ENCODE assay signal across 10 cellular contexts in the genomic region with DNA sequence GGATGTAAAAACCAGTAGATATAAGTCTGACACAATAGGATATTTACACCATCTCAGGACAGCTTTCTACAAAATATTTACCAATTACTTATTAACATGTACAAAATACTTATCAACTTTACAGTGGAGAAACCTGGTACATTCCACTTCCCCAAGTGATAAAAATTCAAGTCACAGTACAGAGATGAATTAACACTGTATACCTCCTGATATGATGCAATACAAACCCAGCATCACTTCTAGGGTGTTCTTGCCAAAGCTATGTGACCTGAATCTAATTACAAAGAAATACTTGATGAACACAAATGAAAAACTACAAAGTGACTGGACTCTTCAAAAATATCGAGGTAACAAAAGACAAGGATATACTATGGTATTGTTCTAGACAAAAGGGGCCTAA.
DNase-seq lines count a peak whose midpoint lies in the region; ATAC-seq, FAIRE-seq and TF ChIP-seq lines count a peak whose summit lies in the region.
"Had no signal": no experiment of that assay in that cellular context is flagged by ENCODE, and none has a peak within 500 bp of the region (broad histone marks: within the 10 kb centered on the region; RNA-seq: fewer than 3 reads in every experiment).

No MANE protein-coding gene starts in this region.

- POLR2A ChIA-PET in HepG2 (lab: Yijun Ruan, JAX) = no interaction called here

- H3K4me2 ChIP-seq in HepG2 (ENCODE audit: low read depth, low read length) = no peak overlapping the region

- peaks cover 5 to 20% of the 10 kb centered on the region in 2 experiments; a peak in 4 of 5 replicates for H3K36me3 ChIP-seq in HepG2 (replicated peaks in 1 of 2; ENCODE audit: control insufficient read depth in 1 of 2, insufficient read depth in 2 of 2, low read length in 2 of 2)
- no peaks in the 10 kb centered on the region for H3K36me3 ChIP-seq in right lobe of liver

- BruUV-seq in HepG2 (replicated peaks; lab: Mats Ljungman, UMichigan) = no TSS peak

- TF ChIP-seq RAD21 in HepG2 (CRISPR knock-in tag; IDR thresholded peaks at IDR 0.05) = no peak

- no peaks in the 10 kb centered on the region for H4K20me1 ChIP-seq in HepG2 (ENCODE audit: insufficient read depth, low read length)

- peak overlapping the region; percentile 95 for H3K27ac Mint-ChIP-seq in chondrocyte (ENCODE audit: unreplicated experiment)
- H3K27ac Mint-ChIP-seq in stimulated activated effector memory CD8-positive, alpha-beta T cell treated with anti-CD3 and anti-CD28 coated beads, Interleukin-12 subunit alpha, Interleukin-12 subunit beta, amount 100 ng/mL, for 72 hours = peak overlapping the region; percentile 82

- peaks cover 28% of the 10 kb centered on the region for H3K4me1 Mint-ChIP-seq in chondrocyte (ENCODE audit: low read depth)
- H3K4me1 Mint-ChIP-seq in stimulated activated effector memory CD8-positive, alpha-beta T cell treated with anti-CD3 and anti-CD28 coated beads, Interleukin-12 subunit alpha, Interleukin-12 subunit beta, amount 100 ng/mL, for 72 hours = peaks cover 34% of the 10 kb centered on the region

- TF ChIP-seq POLR2A in HepG2 (IDR thresholded peaks at IDR 0.05; ENCODE audit: insufficient read depth in 1 of 2, low read depth in 2 of 2, low read length in 2 of 2) (no peak), right lobe of liver (IDR thresholded peaks at IDR 0.05) (no peak)

- H3K9ac ChIP-seq in HepG2 (ENCODE audit: insufficient read depth, low read depth, low read length) = no peak overlapping the region

- ATAC-seq in HepG2 (no peak), right lobe of liver (no peak), HG03439 (IDR thresholded peaks at IDR 0.05; ENCODE audit: unreplicated experiment) (peak; percentile 43), GM21423 (IDR thresholded peaks at IDR 0.05; ENCODE audit: unreplicated experiment) (no peak)
- ATAC-seq in stimulated activated effector memory CD8-positive, alpha-beta T cell treated with anti-CD3 and anti-CD28 coated beads, Interleukin-12 subunit alpha, Interleukin-12 subunit beta, amount 100 ng/mL, for 72 hours = peak; percentile 71

- FAIRE-seq in HepG2 (lab: Jason Lieb, UNC) = no peak
- FAIRE-seq: colon had no signal

- H3K9me3 ChIP-seq in HepG2 (ENCODE audit: low read length) = peaks cover 25% of the 10 kb centered on the region
- no peaks in the 10 kb centered on the region for H3K9me3 ChIP-seq in right lobe of liver

- in situ Hi-C loops in HepG2 (cut with HindIII; ENCODE audit: extremely low pct_ligation_motif_present, low pct_unique_long_range_greater_than_20kb) = no loop called here

- TF ChIP-seq CTCF in HepG2 (CRISPR knock-in tag; IDR thresholded peaks at IDR 0.05) (no peak), right lobe of liver (IDR thresholded peaks at IDR 0.05) (no peak), chondrocyte (IDR thresholded peaks at IDR 0.05) (no peak)

- DNase-seq in HepG2 (ENCODE audit: low spot score) = no peak
- no peak for DNase-seq in right lobe of liver
- no peak for DNase-seq in chondrocyte (ENCODE audit: low spot score)
- no peak for DNase-seq in stimulated activated effector memory CD8-positive, alpha-beta T cell treated with anti-CD3 and anti-CD28 coated beads, Interleukin-12 subunit alpha, Interleukin-12 subunit beta, amount 100 ng/mL, for 72 hours (ENCODE audit: low spot score in 2 of 2)
- DNase-seq in putamen (ENCODE audit: low spot score) = no peak
- DNase-seq in cardiac septum (ENCODE audit: low spot score) = no peak
- DNase-seq: activated gamma-delta T cell had no signal

- CTCF ChIA-PET in HepG2 (lab: Yijun Ruan, JAX; ENCODE audit: low intra/inter-chr PET ratio, low total read pairs) = interaction anchor here (1.1 kb wide), 1 partner anchor 19 kb away, joined by 3 read pairs; no protein-coding TSS in a partner anchor

- no peak for TF ChIP-seq EP300 in HepG2 (IDR thresholded peaks at IDR 0.05; ENCODE audit: low read depth in 2 of 2, low read length in 2 of 2)
- TF ChIP-seq EP300 in HepG2 (CRISPR knock-in tag; IDR thresholded peaks at IDR 0.05; ENCODE audit: borderline replicate concordance) = no peak

- H3K79me2 ChIP-seq in HepG2 (ENCODE audit: insufficient read depth, low read length) = no peaks in the 10 kb centered on the region

- H3K4me3 ChIP-seq in HepG2 (replicated peaks in 1 of 3; ENCODE audit: insufficient read depth in 1 of 3, low read depth in 2 of 3, low read length in 3 of 3) (no peak overlapping the region), right lobe of liver (no peak overlapping the region)

- WGBS in HepG2 (ENCODE audit: low lambda C conversion rate) = 86% methylated on average over 1 of the region's 1 CpG
- WGBS in right lobe of liver (ENCODE audit: insufficient coverage, low coverage, low lambda C conversion rate, missing lambda C conversion rate) = 70% methylated on average over 1 of the region's 1 CpG

- intact Hi-C loops in HepG2 (cut with micrococcal nuclease; ENCODE audit: unreplicated experiment) (no loop called here), right lobe of liver (cut with DNase I) (no loop called here), cardiac septum (cut with DNase I) (no loop called here)

- H3K27me3 ChIP-seq in HepG2 (ENCODE audit: control insufficient read depth in 1 of 2, insufficient read depth in 2 of 2, low read length in 2 of 2) (no peaks in the 10 kb centered on the region), right lobe of liver (no peaks in the 10 kb centered on the region)

- no peaks in the 10 kb centered on the region for H3K27me3 Mint-ChIP-seq in chondrocyte (ENCODE audit: low read depth)

- H3K4me1 ChIP-seq in HepG2 (ENCODE audit: insufficient read depth, low read length) = no peaks in the 10 kb centered on the region
- H3K4me1 ChIP-seq in right lobe of liver = no peaks in the 10 kb centered on the region

- H3K27ac ChIP-seq in HepG2 (ENCODE audit: extremely low read length, insufficient read depth, low read length) = no peak overlapping the region
- H3K27ac ChIP-seq in right lobe of liver = no peak overlapping the region

- no peak overlapping the region for H2AFZ ChIP-seq in HepG2 (ENCODE audit: low read length)

- H3K9me3 Mint-ChIP-seq in chondrocyte (ENCODE audit: low read depth) = peaks cover 26% of the 10 kb centered on the region
- H3K9me3 Mint-ChIP-seq in stimulated activated effector memory CD8-positive, alpha-beta T cell treated with anti-CD3 and anti-CD28 coated beads, Interleukin-12 subunit alpha, Interleukin-12 subunit beta, amount 100 ng/mL, for 72 hours = peaks cover 20% of the 10 kb centered on the region

- no peak overlapping the region for H3K4me3 Mint-ChIP-seq in chondrocyte (ENCODE audit: unreplicated experiment)
- H3K4me3 Mint-ChIP-seq in stimulated activated effector memory CD8-positive, alpha-beta T cell treated with anti-CD3 and anti-CD28 coated beads, Interleukin-12 subunit alpha, Interleukin-12 subunit beta, amount 100 ng/mL, for 72 hours = peak overlapping the region; percentile 32

- H3K36me3 Mint-ChIP-seq in chondrocyte (ENCODE audit: low read depth) = peaks cover 26% of the 10 kb centered on the region
- peaks cover 14% of the 10 kb centered on the region for H3K36me3 Mint-ChIP-seq in stimulated activated effector memory CD8-positive, alpha-beta T cell treated with anti-CD3 and anti-CD28 coated beads, Interleukin-12 subunit alpha, Interleukin-12 subunit beta, amount 100 ng/mL, for 72 hours

TF ChIP-seq in HepG2, 621 proteins besides CTCF, POLR2A, EP300 and RAD21:
- no peak for TF ChIP-seq HOXA7 (CRISPR knock-in tag; IDR thresholded peaks at IDR 0.05)
- no peak for TF ChIP-seq PLRG1 (conservative IDR thresholded peaks at IDR 0.05)
- no peak for TF ChIP-seq ZNF121 (CRISPR knock-in tag; IDR thresholded peaks at IDR 0.05)
- TF ChIP-seq SRSF4 (IDR thresholded peaks at IDR 0.05; ENCODE audit: low read depth, low read length, poor library complexity, severe bottlenecking) = no peak
- TF ChIP-seq RARG (CRISPR knock-in tag; IDR thresholded peaks at IDR 0.05; ENCODE audit: low read depth) = no peak
- TF ChIP-seq, protein P1, sequence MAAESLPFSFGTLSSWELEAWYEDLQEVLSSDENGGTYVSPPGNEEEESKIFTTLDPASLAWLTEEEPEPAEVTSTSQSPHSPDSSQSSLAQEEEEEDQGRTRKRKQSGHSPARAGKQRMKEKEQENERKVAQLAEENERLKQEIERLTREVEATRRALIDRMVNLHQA (CRISPR knock-in tag; IDR thresholded peaks at IDR 0.05) = no peak
- TF ChIP-seq KLF16 (CRISPR knock-in tag; IDR thresholded peaks at IDR 0.05) = no peak
- 0 out of 2 replicates have a peak, but pooled peaks have one; percentile 6 for TF ChIP-seq CEBPG (CRISPR knock-in tag; IDR thresholded peaks at IDR 0.05)
- TF ChIP-seq TCF7L2 (IDR thresholded peaks at IDR 0.05; ENCODE audit: low read depth, low read length) = no peak
- TF ChIP-seq MTA1 (CRISPR knock-in tag; IDR thresholded peaks at IDR 0.05; ENCODE audit: borderline replicate concordance) = no peak
- no peak for TF ChIP-seq KDM5A (IDR thresholded peaks at IDR 0.05; ENCODE audit: borderline replicate concordance, low read length)
- TF ChIP-seq MAFK (conservative IDR thresholded peaks at IDR 0.05 in 1 of 2, IDR thresholded peaks at IDR 0.05 in 1 of 2; ENCODE audit: low read length in 2 of 2) = no peak
- TF ChIP-seq, protein P2, sequence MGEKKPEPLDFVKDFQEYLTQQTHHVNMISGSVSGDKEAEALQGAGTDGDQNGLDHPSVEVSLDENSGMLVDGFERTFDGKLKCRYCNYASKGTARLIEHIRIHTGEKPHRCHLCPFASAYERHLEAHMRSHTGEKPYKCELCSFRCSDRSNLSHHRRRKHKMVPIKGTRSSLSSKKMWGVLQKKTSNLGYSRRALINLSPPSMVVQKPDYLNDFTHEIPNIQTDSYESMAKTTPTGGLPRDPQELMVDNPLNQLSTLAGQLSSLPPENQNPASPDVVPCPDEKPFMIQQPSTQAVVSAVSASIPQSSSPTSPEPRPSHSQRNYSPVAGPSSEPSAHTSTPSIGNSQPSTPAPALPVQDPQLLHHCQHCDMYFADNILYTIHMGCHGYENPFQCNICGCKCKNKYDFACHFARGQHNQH (CRISPR knock-in tag; IDR thresholded peaks at IDR 0.05) = no peak
- peak; percentile 40; the same call in 1 of the 2 replicates for TF ChIP-seq CEBPB (IDR thresholded peaks at IDR 0.05; ENCODE audit: borderline replicate concordance, low read depth, low read length)
- TF ChIP-seq SMARCE1 (IDR thresholded peaks at IDR 0.05; ENCODE audit: borderline replicate concordance) = no peak

Comparison
In these comparisons a context has a peak if more than half of its experiments do, and no peak if none do; other contexts are left out.
1. ATAC-seq: peak in HG03439 (single experiment) and stimulated activated effector memory CD8-positive, alpha-beta T cell treated with anti-CD3 and anti-CD28 coated beads, Interleukin-12 subunit alpha, Interleukin-12 subunit beta, amount 100 ng/mL, for 72 hours (single experiment); none in HepG2 (single experiment), right lobe of liver (0 of 4) and GM21423 (single experiment).